25 cellular contexts compared by ENCODE assay signal in the genomic region with DNA sequence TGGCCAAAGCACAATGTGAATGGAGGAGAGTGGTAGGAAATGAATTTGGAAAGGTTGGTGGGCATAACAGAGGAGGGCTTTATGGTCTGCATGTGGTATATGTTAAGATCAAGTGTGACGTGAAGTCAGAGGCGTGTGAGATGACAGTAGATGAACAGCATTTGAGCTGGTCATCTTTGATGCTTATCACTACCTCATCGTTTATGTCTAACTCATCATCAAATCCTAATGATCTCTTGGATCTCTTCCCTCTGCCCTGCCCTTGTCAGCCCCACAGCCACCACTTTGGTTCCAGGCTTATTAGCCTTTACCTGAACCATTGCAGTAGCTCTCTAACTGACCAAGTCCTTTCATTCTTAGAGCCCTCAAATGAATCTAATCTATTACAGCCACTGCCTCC.
"Had no signal": no experiment of that assay in that cellular context is flagged by ENCODE, and none has a peak within 500 bp of the region (broad histone marks: within the 10 kb centered on the region; RNA-seq: fewer than 3 reads in every experiment).

No MANE protein-coding gene starts in this region.

- H3K9me3 ChIP-seq: gastrocnemius medialis, left lung, prostate gland, right atrium auricular region, suprapubic skin, transverse colon had no signal

- H2AFZ ChIP-seq: neural progenitor cell had no signal

- H3K27ac ChIP-seq: gastrocnemius medialis, left lung, neural progenitor cell, prostate gland, right atrium auricular region, suprapubic skin, transverse colon had no signal

- ATAC-seq: effector memory CD8-positive, alpha-beta T cell; gastrocnemius medialis; left cardiac atrium; left lung; naive thymus-derived CD4-positive, alpha-beta T cell; sciatic nerve; stimulated activated naive CD8-positive, alpha-beta T cell treated with anti-CD3 and anti-CD28 coated beads, Interleukin-15, amount 100 ng/mL, for 72 hours had no signal

- H3K9ac ChIP-seq: neural progenitor cell had no signal

- H3K27me3 ChIP-seq: gastrocnemius medialis, left lung, neural progenitor cell, right atrium auricular region, transverse colon had no signal

- H3K4me3 ChIP-seq: gastrocnemius medialis, left lung, neural progenitor cell, prostate gland, right atrium auricular region, smooth muscle cell, suprapubic skin, transverse colon had no signal

- H3K4me1 ChIP-seq: gastrocnemius medialis, left lung, neural progenitor cell, prostate gland, right atrium auricular region, suprapubic skin, transverse colon had no signal

- H3K36me3 ChIP-seq: gastrocnemius medialis, left lung, neural progenitor cell, prostate gland, right atrium auricular region, suprapubic skin, transverse colon had no signal

- FAIRE-seq: endometrium had no signal

- H3K4me2 ChIP-seq: neural progenitor cell had no signal

- DNase-seq: cortex of kidney; effector memory CD8-positive, alpha-beta T cell; erythroblast; foreskin fibroblast; gastrocnemius medialis; head of caudate nucleus; left cardiac atrium; left lung; mesendoderm; midbrain; naive thymus-derived CD4-positive, alpha-beta T cell; stimulated activated CD4-positive, alpha-beta T cell treated with anti-CD3 and anti-CD28 coated beads, Interleukin-12 subunit alpha, Interleukin-12 subunit beta, amount 100 ng/mL, for 4 hours; stimulated activated CD4-positive, alpha-beta T cell treated with anti-CD3 and anti-CD28 coated beads, Interleukin-1b, Interleukin-23, amount 100 ng/mL, for 48 hours; stimulated activated CD4-positive, alpha-beta T cell treated with anti-CD3 and anti-CD28 coated beads, Interleukin-4, amount 100 ng/mL, for 1 hour; stimulated activated CD8-positive, alpha-beta memory T cell treated with anti-CD3 and anti-CD28 coated beads, Interleukin-4, amount 100 ng/mL, for 48 hours; stimulated activated naive CD4-positive, alpha-beta T cell; stimulated activated naive CD8-positive, alpha-beta T cell treated with anti-CD3 and anti-CD28 coated beads, Interleukin-15, amount 100 ng/mL, for 72 hours; transverse colon had no signal
